In genomic region chr10:110207805-110208613, GRCh38 we compare ENCODE assay signal across 8 cellular contexts. TPM values are rescaled to one million over a fixed set of nuclear protein-coding genes. Genes with fewer than 3 reads are reported as not detected.
DNase-seq lines count a peak whose midpoint lies in the region; ATAC-seq, FAIRE-seq and TF ChIP-seq lines count a peak whose summit lies in the region.

No MANE protein-coding gene starts in this region.

- peak overlapping the region; percentile 92 to 96 for H3K4me3 Mint-ChIP-seq in activated T-cell treated with anti-CD3 and anti-CD28 coated beads, Interleukin-2, amount 50 U/mL, for 72 hours

- H3K27ac Mint-ChIP-seq in activated T-cell treated with anti-CD3 and anti-CD28 coated beads, Interleukin-2, amount 50 U/mL, for 72 hours, result no peak overlapping the region

- peak overlapping the region; percentile 96 for H3K4me2 ChIP-seq in BLaER1

- H3K4me1 ChIP-seq in BLaER1 (peaks cover 26% of the 10 kb centered on the region), neutrophil (ENCODE audit: control insufficient read depth in 1 of 2, insufficient read depth in 1 of 2, low read depth in 1 of 2, low read length in 1 of 2) (peaks cover 32 to 47% of the 10 kb centered on the region in 2 experiments)

- H3K4me3 ChIP-seq in BLaER1 (peak overlapping the region; percentile 81), fibroblast of pulmonary artery (replicated peaks; ENCODE audit: low read depth, low read length) (peak overlapping the region; percentile 80), neutrophil (ENCODE audit: low read depth in 1 of 2, low read length in 1 of 2) (peak overlapping the region; percentile 82 to 90)

- H4K20me1 ChIP-seq in BLaER1, result peaks cover 15% of the 10 kb centered on the region

- H3K36me3 ChIP-seq in BLaER1 (no peaks in the 10 kb centered on the region), neutrophil (no peaks in the 10 kb centered on the region)

- H3K36me3 Mint-ChIP-seq in activated T-cell treated with anti-CD3 and anti-CD28 coated beads, Interleukin-2, amount 50 U/mL, for 72 hours (ENCODE audit: insufficient read depth in 2 of 2), result peaks cover 1 to 11% of the 10 kb centered on the region in 2 donors

- H3K27me3 ChIP-seq in BLaER1 (no peaks in the 10 kb centered on the region), neutrophil (no peaks in the 10 kb centered on the region)

- H3K9me3 ChIP-seq in BLaER1, result no peaks in the 10 kb centered on the region
- no peaks in the 10 kb centered on the region for H3K9me3 ChIP-seq in neutrophil

- H3K9me3 Mint-ChIP-seq in activated T-cell treated with anti-CD3 and anti-CD28 coated beads, Interleukin-2, amount 50 U/mL, for 72 hours, result no peaks in the 10 kb centered on the region

- peak overlapping the region; percentile 90 for H3K9ac ChIP-seq in BLaER1

- peaks cover 7% of the 10 kb centered on the region for H3K27me3 Mint-ChIP-seq in activated T-cell treated with anti-CD3 and anti-CD28 coated beads, Interleukin-2, amount 50 U/mL, for 72 hours (ENCODE audit: low read depth)

- no peak for FAIRE-seq in H54 (lab: Jason Lieb, UNC)

- DNase-seq in H54 (ENCODE audit: insufficient read length, low spot score) (peak; percentile 29), NOMO-1 treated with DMSO at 0.1 percent for 48 hours (lab: John Stamatoyannopoulos, UW; ENCODE audit: unreplicated experiment) (peak; percentile 24), fibroblast of pulmonary artery (ENCODE audit: low read depth) (peak; percentile 46), NCI-H128 (lab: John Stamatoyannopoulos, UW; ENCODE audit: unreplicated experiment) (no peak), medulla oblongata (ENCODE audit: extremely low spot score) (no peak)
- peak; percentile 60 to 63 for DNase-seq in activated T-cell treated with anti-CD3 and anti-CD28 coated beads, Interleukin-2, amount 50 U/mL, for 72 hours

- peak; percentile 25 to 27 for ATAC-seq in activated T-cell treated with anti-CD3 and anti-CD28 coated beads, Interleukin-2, amount 50 U/mL, for 72 hours (replicated peaks in 1 of 2)

- peaks cover 33% of the 10 kb centered on the region for H3K4me1 Mint-ChIP-seq in activated T-cell treated with anti-CD3 and anti-CD28 coated beads, Interleukin-2, amount 50 U/mL, for 72 hours (ENCODE audit: low read depth)

- TF ChIP-seq CTCF in fibroblast of pulmonary artery (IDR thresholded peaks at IDR 0.05; ENCODE audit: low read length, missing control alignments) (no peak), neutrophil (IDR thresholded peaks at IDR 0.05) (no peak)

- no peak for TF ChIP-seq POLR2A in H54 (IDR thresholded peaks at IDR 0.05; ENCODE audit: low read depth, low read length)

- peak overlapping the region; percentile 69 for H3K27ac ChIP-seq in BLaER1
- peak overlapping the region; percentile 97 for H3K27ac ChIP-seq in neutrophil

RNA-seq across cellular contexts. Expression of gene MXI1, which starts 0.6 kb away (rescaled TPM):
- 10 to 100 TPM; 19.4 to 36.8 TPM for total RNA-seq in activated T-cell treated with anti-CD3 and anti-CD28 coated beads, Interleukin-2, amount 50 U/mL, for 72 hours

Comparison
In these comparisons a context has a peak if more than half of its experiments do, and no peak if none do; other contexts are left out.
1. DNase-seq: peak in H54 (single experiment), NOMO-1 treated with DMSO at 0.1 percent for 48 hours (single experiment), activated T-cell treated with anti-CD3 and anti-CD28 coated beads, Interleukin-2, amount 50 U/mL, for 72 hours (2 of 2) and fibroblast of pulmonary artery (single experiment); none in NCI-H128 (single experiment) and medulla oblongata (single experiment).
2. Peak in every context shown above with its lines, with median percentiles within 50 percentile points of each other: H3K4me3 ChIP-seq.